In genomic region chr10:37520488-37520887, GRCh38 we compare ENCODE assay signal across 25 cellular contexts.
"Had no signal": no experiment of that assay in that cellular context is flagged by ENCODE, and none has a peak within 500 bp of the region (broad histone marks: within the 10 kb centered on the region; RNA-seq: fewer than 3 reads in every experiment).

No MANE protein-coding gene starts in this region.

- ATAC-seq: mucosa of descending colon; naive thymus-derived CD8-positive, alpha-beta T cell; right lobe of liver; stimulated activated naive CD8-positive, alpha-beta T cell treated with anti-CD3 and anti-CD28 coated beads, Interleukin-15, amount 100 ng/mL, for 72 hours; upper lobe of right lung had no signal

- H3K36me3 ChIP-seq: prostate gland, right lobe of liver, suprapubic skin, transverse colon, upper lobe of right lung, vagina had no signal

- H3K27ac ChIP-seq: prostate gland, right lobe of liver, suprapubic skin, transverse colon, upper lobe of right lung, vagina had no signal

- H3K27me3 ChIP-seq: right lobe of liver, suprapubic skin, transverse colon, upper lobe of right lung, vagina had no signal

- H3K9me3 ChIP-seq: prostate gland, right lobe of liver, suprapubic skin, upper lobe of right lung had no signal

- H3K4me1 ChIP-seq: prostate gland, right lobe of liver, suprapubic skin, transverse colon, upper lobe of right lung, vagina had no signal

- H3K4me3 ChIP-seq: mucosa of descending colon, prostate gland, right lobe of liver, smooth muscle cell, suprapubic skin, transverse colon, upper lobe of right lung, vagina had no signal

- DNase-seq: cerebellar nuclear complex; cortex of kidney; head of caudate nucleus; hippocampal formation; immature natural killer cell; islet precursor cell; kidney glomerular epithelial cell; mesenchymal stem cell; mucosa of descending colon; naive thymus-derived CD8-positive, alpha-beta T cell; nephron progenitor cell; nucleus accumbens; right lobe of liver; stimulated activated CD4-positive, alpha-beta T cell treated with anti-CD3 and anti-CD28 coated beads, Interleukin-12 subunit alpha, Interleukin-12 subunit beta, amount 100 ng/mL, for 4 hours; stimulated activated CD4-positive, alpha-beta T cell treated with anti-CD3 and anti-CD28 coated beads, Interleukin-1b, Interleukin-23, amount 100 ng/mL, for 48 hours; stimulated activated CD4-positive, alpha-beta T cell treated with anti-CD3 and anti-CD28 coated beads, Interleukin-4, amount 100 ng/mL, for 1 hour; stimulated activated CD8-positive, alpha-beta memory T cell treated with anti-CD3 and anti-CD28 coated beads, Interleukin-4, amount 100 ng/mL, for 48 hours; stimulated activated naive CD4-positive, alpha-beta T cell; stimulated activated naive CD8-positive, alpha-beta T cell treated with anti-CD3 and anti-CD28 coated beads, Interleukin-15, amount 100 ng/mL, for 72 hours; transverse colon; upper lobe of right lung had no signal
